ENCODE assay signal across 23 cellular contexts in genomic region chr21:14557413-14557812, GRCh38. TPM values are rescaled to one million over a fixed set of nuclear protein-coding genes. Genes with fewer than 3 reads are reported as not detected.
DNase-seq lines count a peak whose midpoint lies in the region; ATAC-seq, FAIRE-seq and TF ChIP-seq lines count a peak whose summit lies in the region.
"Had no signal": no experiment of that assay in that cellular context is flagged by ENCODE, and none has a peak within 500 bp of the region (broad histone marks: within the 10 kb centered on the region; RNA-seq: fewer than 3 reads in every experiment).

No MANE protein-coding gene starts in this region.

- H2BK120ac ChIP-seq in H1 (replicated peaks; ENCODE audit: low read depth, low read length), result no peak overlapping the region

- no peak for DNase-seq in GM18507 (ENCODE audit: extremely low spot score, insufficient read length, low read depth)
- no peak for DNase-seq in H1 (ENCODE audit: low read depth in 1 of 2, low spot score in 2 of 2)
- DNase-seq in SK-N-DZ (ENCODE audit: low spot score), result no peak
- no peak for DNase-seq in GM03348 (ENCODE audit: low spot score)
- DNase-seq in spleen, result no peak
- DNase-seq: activated CD4-positive, alpha-beta T cell treated with anti-CD3 and anti-CD28 coated beads for 4 hours; CD4-positive, CD25-positive, alpha-beta regulatory T cell; DMS 273 treated with DMSO at 0.1 percent for 48 hours; MM.1S; naive thymus-derived CD4-positive, alpha-beta T cell; NCI-H1436; NCI-H526 treated with DMSO at 0.1 percent for 48 hours; ovary; right cardiac atrium; stimulated activated CD4-positive, alpha-beta T cell treated with anti-CD3 and anti-CD28 coated beads, Interleukin-12 subunit alpha, Interleukin-12 subunit beta, amount 100 ng/mL, for 4 hours; stimulated activated CD4-positive, alpha-beta T cell treated with anti-CD3 and anti-CD28 coated beads, Interleukin-4, amount 100 ng/mL, for 4 hours; stimulated activated naive CD8-positive, alpha-beta T cell treated with anti-CD3 and anti-CD28 coated beads, Interleukin-15, amount 100 ng/mL, for 72 hours; transverse colon had no signal

- H3K9me3 ChIP-seq in H1 (ENCODE audit: insufficient read depth in 2 of 2, low read depth in 1 of 2, low read length in 1 of 2) (peaks cover 11 to 14% of the 10 kb centered on the region in 2 experiments; a peak in 3 of 4 replicates), spleen (peaks cover 0 to 14% (median 9%) of the 10 kb centered on the region in 8 donors)
- H3K9me3 ChIP-seq: ovary had no signal

- intact Hi-C loops in spleen (cut with DNase I; ENCODE audit: low total_unique reads), result no loop called here

- FAIRE-seq in GM18507 (lab: Jason Lieb, UNC), result peak; percentile 38
- no peak for FAIRE-seq in H1 (lab: Jason Lieb, UNC)

- H3K27me3 ChIP-seq in H1 (replicated peaks in 1 of 4; ENCODE audit: control insufficient read depth in 3 of 4, extremely low read depth in 1 of 4, insufficient read depth in 3 of 4, low read length in 3 of 4) (no peaks in the 10 kb centered on the region), spleen (replicated peaks in 1 of 7) (no peaks in the 10 kb centered on the region)
- H3K27me3 ChIP-seq: ovary, transverse colon had no signal

- no peak for TF ChIP-seq EP300 in H1 (IDR thresholded peaks at IDR 0.05; ENCODE audit: borderline replicate concordance in 1 of 2, low read depth in 2 of 2, low read length in 2 of 2)

- TF ChIP-seq POLR2A in H1 (IDR thresholded peaks at IDR 0.05; ENCODE audit: control extremely low read depth in 1 of 2, low read depth in 2 of 2, low read length in 2 of 2) (no peak), spleen (IDR thresholded peaks at IDR 0.05) (no peak)

- H3K4me1 ChIP-seq in H1 (replicated peaks in 1 of 4; ENCODE audit: control insufficient read depth in 3 of 4, insufficient read depth in 4 of 4, low read length in 3 of 4) (no peaks in the 10 kb centered on the region), spleen (peaks cover 0 to 35% (median 24%) of the 10 kb centered on the region in 6 donors)
- H3K4me1 ChIP-seq: transverse colon had no signal

- no peak overlapping the region for H2BK5ac ChIP-seq in H1 (ENCODE audit: low read depth, low read length)

- no peak overlapping the region for H4K5ac ChIP-seq in H1 (ENCODE audit: insufficient read length, low read depth, low read length)

- no peak for TF ChIP-seq CTCF in H1 (IDR thresholded peaks at IDR 0.05; ENCODE audit: control extremely low read depth in 1 of 3, insufficient read depth in 1 of 3, low read depth in 1 of 3, low read length in 3 of 3)
- TF ChIP-seq CTCF in spleen (IDR thresholded peaks at IDR 0.05 in 8 of 11, conservative IDR thresholded peaks at IDR 0.05 in 3 of 11), result no peak

- ATAC-seq in GM21360 (IDR thresholded peaks at IDR 0.05; ENCODE audit: unreplicated experiment) (peak; percentile 39), HG02885 (IDR thresholded peaks at IDR 0.05; ENCODE audit: poor library complexity, unreplicated experiment) (peak; percentile 50), GM18873 (IDR thresholded peaks at IDR 0.05; ENCODE audit: low FRiP score, unreplicated experiment) (no peak)
- ATAC-seq: HCT116; naive thymus-derived CD4-positive, alpha-beta T cell; right cardiac atrium; stimulated activated naive CD8-positive, alpha-beta T cell treated with anti-CD3 and anti-CD28 coated beads, Interleukin-15, amount 100 ng/mL, for 72 hours had no signal

- H3K18ac ChIP-seq in H1 (ENCODE audit: extremely low read depth, low read length), result no peak overlapping the region

- no peak overlapping the region for H2BK12ac ChIP-seq in H1 (ENCODE audit: low read depth, low read length)

- no peak overlapping the region for H2BK20ac ChIP-seq in H1 (ENCODE audit: low read length)

- H3K56ac ChIP-seq in H1 (replicated peaks; ENCODE audit: insufficient read length, low read depth, low read length), result no peak overlapping the region

- CTCF ChIA-PET in H1 (lab: Charles Lee; ENCODE audit: partially characterized antibody), result no interaction called here

- no peak overlapping the region for H4K91ac ChIP-seq in H1 (replicated peaks; ENCODE audit: insufficient read length, low read length)

- no peaks in the 10 kb centered on the region for H3K79me2 ChIP-seq in H1 (ENCODE audit: control insufficient read depth in 1 of 2, insufficient read depth in 2 of 2, low read length in 2 of 2)

- H2BK15ac ChIP-seq in H1 (ENCODE audit: low read length), result no peak overlapping the region

- H4K8ac ChIP-seq in H1 (ENCODE audit: extremely low read depth, insufficient read depth, low read length), result no peak overlapping the region

- H3K23ac ChIP-seq in H1 (ENCODE audit: insufficient read length), result no peak overlapping the region

- H3K36me3 ChIP-seq in H1 (ENCODE audit: control insufficient read depth in 2 of 4, insufficient read depth in 4 of 4, low read length in 3 of 4) (no peaks in the 10 kb centered on the region), spleen (no peaks in the 10 kb centered on the region)
- H3K36me3 ChIP-seq: ovary, transverse colon had no signal

- H3K4ac ChIP-seq in H1 (replicated peaks; ENCODE audit: insufficient read length, low read depth, low read length), result no peak overlapping the region

- H3K4me3 ChIP-seq in H1 (ENCODE audit: extremely low read depth in 1 of 4, insufficient read depth in 2 of 4, low read depth in 3 of 4, low read length in 4 of 4), result no peak overlapping the region
- H3K4me3 ChIP-seq in spleen, result no peak overlapping the region
- H3K4me3 ChIP-seq: ovary, transverse colon had no signal

- H3K27ac ChIP-seq in H1 (ENCODE audit: low read depth, low read length) (no peak overlapping the region), spleen (peak overlapping the region in 2 of 8 donors; percentile 23 to 32)
- H3K27ac ChIP-seq: epithelial cell of prostate, ovary, transverse colon had no signal

- no peak overlapping the region for H3K9ac ChIP-seq in H1 (replicated peaks in 1 of 4; ENCODE audit: extremely low read depth in 1 of 4, low read depth in 3 of 4, low read length in 3 of 4)

- no peak overlapping the region for H3K4me2 ChIP-seq in H1 (ENCODE audit: insufficient read depth in 1 of 2, low read depth in 2 of 2, low read length in 2 of 2)

- peak overlapping the region; percentile 49; the same call in 1 of the 2 replicates for H2AFZ ChIP-seq in H1 (ENCODE audit: low read length)

- H4K20me1 ChIP-seq in H1 (replicated peaks in 1 of 2; ENCODE audit: control insufficient read depth in 1 of 2, insufficient read depth in 2 of 2, low read length in 2 of 2), result no peaks in the 10 kb centered on the region

- H2AK5ac ChIP-seq in H1 (ENCODE audit: low read depth, low read length), result no peak overlapping the region

- H3K14ac ChIP-seq in H1 (ENCODE audit: insufficient read length), result no peak overlapping the region

- TF ChIP-seq RAD21 in H1 (IDR thresholded peaks at IDR 0.05 in 1 of 2, conservative IDR thresholded peaks at IDR 0.05 in 1 of 2; ENCODE audit: low read depth in 2 of 2, low read length in 2 of 2), result no peak

- no peaks in the 10 kb centered on the region for H3K79me1 ChIP-seq in H1 (ENCODE audit: low read depth, low read length)

- 91% methylated on average over 5 of the region's 5 CpGs; no CpG with 5 or more reads in 1 of the 2 experiments for WGBS in H1 (ENCODE audit: extremely low coverage in 1 of 2, insufficient coverage in 1 of 2, insufficient read length in 1 of 2, insufficient replicate concordance in 2 of 2, low coverage in 1 of 2, low lambda C conversion rate in 2 of 2, missing lambda C conversion rate in 1 of 2), 2 experiments
- 67 to 76% (median 73%) methylated on average over 5 of the region's 5 CpGs for WGBS in spleen, 5 donors

- H3K23me2 ChIP-seq in H1 (ENCODE audit: low read depth, low read length), result no peaks in the 10 kb centered on the region

- POLR2A ChIA-PET in H1 (lab: Charles Lee; ENCODE audit: partially characterized antibody), result interaction anchor here (1.5 kb wide), 1 partner anchor 24 kb away, joined by 3 read pairs; no protein-coding TSS in a partner anchor

TF ChIP-seq in H1, 55 proteins besides CTCF, POLR2A, EP300 and RAD21 (continues in another document):
- TF ChIP-seq KDM1A (IDR thresholded peaks at IDR 0.05; ENCODE audit: borderline replicate concordance, low read length) (no peak), RBBP5 (IDR thresholded peaks at IDR 0.05; ENCODE audit: borderline replicate concordance, low read depth, low read length) (no peak), SAP30 (IDR thresholded peaks at IDR 0.05; ENCODE audit: insufficient read depth, insufficient replicate concordance, low read length) (no peak), KDM5A (IDR thresholded peaks at IDR 0.05; ENCODE audit: low read length) (no peak), HDAC6 (IDR thresholded peaks at IDR 0.05; ENCODE audit: low read depth, low read length) (no peak), SIX5 (IDR thresholded peaks at IDR 0.05; ENCODE audit: low read depth, low read length) (no peak), KDM4A (IDR thresholded peaks at IDR 0.05; ENCODE audit: low read depth, low read length, severe bottlenecking) (no peak)

RNA-seq across cellular contexts. Expression of gene SAMSN1, which starts 11.3 kb away (rescaled TPM):
- total RNA-seq in H1 (2021; fragmentation: NEBNext Ultra II Directional; extraction: Animal tissue kit (Norgen Biotek cat#: 25700)), result 2.4 and 3.0 TPM in 2 replicates
- polyA plus RNA-seq in H1 (2011; rRNA removed) (0.30 and 0.50 TPM in 2 replicates), spleen (10 to 100 TPM; 24.8 to 31.8 (median 24.8) TPM)
- polyA plus RNA-seq in H1 (2011; cell fraction: cytosol; rRNA removed), result 0.58 TPM
- 0.33 TPM for polyA plus RNA-seq in H1 (2011; cell fraction: nucleus; rRNA removed)
- polyA plus RNA-seq in H1 (2012, experiment 1 of 2), result 0.76 to 3.1 TPM (median 1.7 TPM) in 4 replicates
- 0.25 TPM for polyA plus RNA-seq in H1 (2012, experiment 2 of 2)
- polyA plus RNA-seq in H1 (2013, experiment 1 of 2), result 15.5 TPM
- 14.0 TPM for polyA plus RNA-seq in H1 (2013, experiment 2 of 2)
- polyA minus RNA-seq in H1 (2011; rRNA and poly(A)+ RNA removed), result 0.88 and 1.0 TPM in 2 replicates
- polyA minus RNA-seq in H1 (2011; cell fraction: cytosol; rRNA and poly(A)+ RNA removed), result not detected
- 4.5 TPM for polyA minus RNA-seq in H1 (2011; cell fraction: nucleus; rRNA and poly(A)+ RNA removed)
- polyA plus RNA-seq in SK-N-DZ (2014; cell fraction: cytosol; rRNA removed), result not detected in 2 replicates
- polyA plus RNA-seq in SK-N-DZ (2014; cell fraction: nucleus; rRNA removed), result 0.24 and 0.44 TPM in 2 replicates
- 10 to 100 TPM; 43.7 to 79.2 (median 51.1) TPM for total RNA-seq in spleen

Comparison
In these comparisons a context has a peak if more than half of its experiments do, and no peak if none do; other contexts are left out.
1. RNA of gene SAMSN1, which starts 11.3 kb away (total RNA-seq): 43.7 to 79.2 TPM in spleen; 2.4 to 3.0 TPM in H1; every median in the first group is over 10 times any median in the second.